In genomic region chr6:23243858-23244257, GRCh38 we compare ENCODE assay signal across 20 cellular contexts.
"Had no signal": no experiment of that assay in that cellular context is flagged by ENCODE, and none has a peak within 500 bp of the region (broad histone marks: within the 10 kb centered on the region; RNA-seq: fewer than 3 reads in every experiment).

No MANE protein-coding gene starts in this region.

- ATAC-seq: Panc1, Right ventricle myocardium inferior had no signal

- H3K27ac ChIP-seq: KMS-11, SJCRH30, SK-N-MC had no signal

- H3K4me3 ChIP-seq: SJCRH30, SK-N-MC had no signal

- H3K36me3 ChIP-seq: SJCRH30 had no signal

- H3K9me3 ChIP-seq: SJCRH30 had no signal

- H3K4me1 ChIP-seq: SJCRH30 had no signal

- H3K27me3 ChIP-seq: SJCRH30 had no signal

- H3K4me2 ChIP-seq: KMS-11 had no signal

- H3K9ac ChIP-seq: KMS-11 had no signal

- DNase-seq: Kasumi-1, MV-4-11, NCI-H1048, NCI-H1105, NCI-H1417 treated with DMSO at 0.1 percent for 48 hours, NCI-H146, NCI-H1694 treated with DMSO at 0.1 percent for 48 hours, NCI-H1930, NCI-H2081, NCI-H2107, NCI-H2227 treated with DMSO at 0.1 percent for 48 hours, NCI-H524, NCI-H526 treated with DMSO at 0.1 percent for 48 hours, NCI-H774, SHP77 treated with DMSO at 0.1 percent for 48 hours, SJCRH30 had no signal
